ENCODE assay signal across 20 cellular contexts in the genomic region with DNA sequence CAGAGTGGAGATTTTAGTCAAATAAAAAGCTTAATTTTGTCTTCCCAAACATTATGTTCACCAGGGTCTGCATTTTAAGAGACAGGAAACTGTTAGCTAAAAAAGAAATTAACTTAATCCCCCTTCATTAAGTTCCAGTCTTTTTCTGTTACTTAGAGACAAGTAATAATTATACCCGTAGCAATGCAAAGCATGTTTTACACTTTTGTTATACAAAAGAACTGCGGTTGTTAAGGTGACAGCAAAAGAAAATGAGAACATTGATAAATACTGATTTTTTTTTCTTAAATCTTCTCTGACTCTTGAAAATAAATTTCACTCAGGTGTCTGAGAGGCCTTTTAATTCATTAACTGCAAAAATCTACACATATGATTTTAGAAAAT.
"Had no signal": no experiment of that assay in that cellular context is flagged by ENCODE, and none has a peak within 500 bp of the region (broad histone marks: within the 10 kb centered on the region; RNA-seq: fewer than 3 reads in every experiment).

No MANE protein-coding gene starts in this region.

- H3K9me3 ChIP-seq: ascending aorta, esophagus squamous epithelium, testis, uterus had no signal

- H3K4me1 ChIP-seq: parathyroid adenoma had no signal

- H3K9ac ChIP-seq: parathyroid adenoma had no signal

- H3K4me3 ChIP-seq: ascending aorta, esophagus squamous epithelium, testis, uterus had no signal

- H3K27me3 ChIP-seq: ascending aorta, brain microvascular endothelial cell, esophagus squamous epithelium, testis, uterus had no signal

- H3K27ac ChIP-seq: ascending aorta, brain microvascular endothelial cell, parathyroid adenoma, testis had no signal

- H3K79me2 ChIP-seq: parathyroid adenoma had no signal

- H2AFZ ChIP-seq: parathyroid adenoma had no signal

- DNase-seq: activated CD4-positive, alpha-beta T cell treated with anti-CD3 and anti-CD28 coated beads for 36 hours; activated CD4-positive, alpha-beta T cell treated with anti-CD3 and anti-CD28 coated beads, Interleukin-2, amount 50 U/mL, for 4 hours; activated CD4-positive, CD25-positive, alpha-beta regulatory T cell; activated effector memory CD4-positive, alpha-beta T cell treated with anti-CD3 and anti-CD28 coated beads, Interleukin-2, amount 50 U/mL, for 16 hours; activated naive CD4-positive, alpha-beta T cell treated with anti-CD3 and anti-CD28 coated beads for 36 hours; activated naive CD8-positive, alpha-beta T cell treated with anti-CD3 and anti-CD28 coated beads, Interleukin-2, amount 10 ng/mL, durations not matched to agents 7 days and 5 days; brain microvascular endothelial cell; central memory CD4-positive, alpha-beta T cell; esophagus squamous epithelium; left cardiac atrium; mammary epithelial cell; natural killer cell; right cardiac atrium; stimulated activated CD4-positive, alpha-beta T cell treated with anti-CD3 and anti-CD28 coated beads, Interleukin-2, amount 100 ng/mL, for 48 hours; stimulated activated naive CD4-positive, alpha-beta T cell treated with Interleukin-2 at 50 U/mL for 16 hours; testis; trophoblast cell; uterus had no signal

- H3K36me3 ChIP-seq: ascending aorta, brain microvascular endothelial cell, uterus had no signal
